Comparison of ENCODE assay signal across 8 cellular contexts in genomic region chr17:2749784-2750181, GRCh38. TPM values are rescaled to one million over a fixed set of nuclear protein-coding genes. Genes with fewer than 3 reads are reported as not detected.
A peak's percentile ranks its signal among the peaks of the same experiment; 100 is the strongest.
DNase-seq lines count a peak whose midpoint lies in the region; ATAC-seq, FAIRE-seq and TF ChIP-seq lines count a peak whose summit lies in the region.

No MANE protein-coding gene starts in this region.

- H4K20me1 ChIP-seq in neural cell (ENCODE audit: insufficient read depth): no peaks in the 10 kb centered on the region

- no peak overlapping the region for H3K4me3 Mint-ChIP-seq in activated T-helper 17 cell treated with anti-CD3 and anti-CD28 coated beads, Interleukin-2, amount 50 U/mL, for 72 hours

- DNase-seq in AG20443 (ENCODE audit: low spot score) (peak; percentile 96), RCC 7860 (ENCODE audit: low spot score) (peak; percentile 7), fibroblast of the conjunctiva (ENCODE audit: low read depth) (peak; percentile 16)
- DNase-seq in stimulated activated naive CD4-positive, alpha-beta T cell treated with Interleukin-2 at 50 U/mL for 16 hours (lab: John Stamatoyannopoulos, UW): peak; percentile 61

- H3K27ac ChIP-seq in HEK293 (ENCODE audit: extremely low read depth, low read depth, low read length): no peak overlapping the region
- no peak overlapping the region for H3K27ac ChIP-seq in neural cell (ENCODE audit: low read length)

- H3K27me3 Mint-ChIP-seq in activated T-helper 17 cell treated with anti-CD3 and anti-CD28 coated beads, Interleukin-2, amount 50 U/mL, for 72 hours: peaks cover 31% of the 10 kb centered on the region

- no peaks in the 10 kb centered on the region for H3K4me1 Mint-ChIP-seq in activated T-helper 17 cell treated with anti-CD3 and anti-CD28 coated beads, Interleukin-2, amount 50 U/mL, for 72 hours

- no peak for FAIRE-seq in RCC 7860 (lab: Jason Lieb, UNC)

- TF ChIP-seq EP300 in neural cell (conservative IDR thresholded peaks at IDR 0.05; ENCODE audit: poor library complexity, severe bottlenecking): no peak

- peak; percentile 99 for ATAC-seq in activated T-helper 17 cell treated with anti-CD3 and anti-CD28 coated beads, Interleukin-2, amount 50 U/mL, for 72 hours (replicated peaks)
- ATAC-seq in HG02884 (IDR thresholded peaks at IDR 0.05; ENCODE audit: unreplicated experiment): no peak

- H3K36me3 Mint-ChIP-seq in activated T-helper 17 cell treated with anti-CD3 and anti-CD28 coated beads, Interleukin-2, amount 50 U/mL, for 72 hours (ENCODE audit: low read depth): no peaks in the 10 kb centered on the region

- no peaks in the 10 kb centered on the region for H3K9me3 Mint-ChIP-seq in activated T-helper 17 cell treated with anti-CD3 and anti-CD28 coated beads, Interleukin-2, amount 50 U/mL, for 72 hours

- TF ChIP-seq CTCF in HEK293 (tag by site-specific recombination; IDR thresholded peaks at IDR 0.05) (peak; percentile 10; the same call in 1 of the 2 replicates), neural cell (IDR thresholded peaks at IDR 0.05; ENCODE audit: poor library complexity, severe bottlenecking) (no peak)

- H3F3A ChIP-seq in neural cell (ENCODE audit: insufficient read depth, low read length, poor library complexity, severe bottlenecking): no peaks in the 10 kb centered on the region

- H3K4me3 ChIP-seq in HEK293 (ENCODE audit: low read depth, low read length) (peak overlapping the region; percentile 32), neural cell (ENCODE audit: low read length) (peak overlapping the region; percentile 86)

- peaks cover 20% of the 10 kb centered on the region for H3K27me3 ChIP-seq in neural cell (ENCODE audit: insufficient read depth, low read depth, low read length)

- peak overlapping the region; percentile 83 for H3K9ac ChIP-seq in neural cell (ENCODE audit: low read length)

- TF ChIP-seq RAD21 in neural cell (conservative IDR thresholded peaks at IDR 0.05): no peak

- H3K36me3 ChIP-seq in HEK293 (ENCODE audit: control insufficient read depth in 2 of 2, insufficient read depth in 1 of 2, low read length in 2 of 2) (no peaks in the 10 kb centered on the region), neural cell (ENCODE audit: insufficient read depth, low read length) (no peaks in the 10 kb centered on the region)

- H3K9me3 ChIP-seq in HEK293 (ENCODE audit: control insufficient read depth, insufficient read depth, low read depth, low read length) (no peaks in the 10 kb centered on the region), neural cell (ENCODE audit: low read length) (no peaks in the 10 kb centered on the region)

- H2AFZ ChIP-seq in neural cell (ENCODE audit: low read depth, low read length): peak overlapping the region; percentile 65

- CTCF ChIA-PET in HEK293 (lab: Yijun Ruan, JAX): interaction anchor here (0.6 kb wide), 2 partner anchors 58 to 68 kb away, joined by 3 to 5 read pairs; no protein-coding TSS in a partner anchor

- peak overlapping the region; percentile 35 for H3K4me2 ChIP-seq in neural cell (ENCODE audit: low read length)

- no peaks in the 10 kb centered on the region for H3K9me2 ChIP-seq in neural cell (ENCODE audit: insufficient read depth, low read length)

- H3K79me2 ChIP-seq in neural cell (replicated peaks; ENCODE audit: insufficient read depth, low read length): no peaks in the 10 kb centered on the region

- H3K27ac Mint-ChIP-seq in activated T-helper 17 cell treated with anti-CD3 and anti-CD28 coated beads, Interleukin-2, amount 50 U/mL, for 72 hours: no peak overlapping the region

- H3K4me1 ChIP-seq in HEK293 (ENCODE audit: control insufficient read depth, insufficient read depth, low read length): no peaks in the 10 kb centered on the region; the same call in 1 of the 2 replicates

- POLR2A ChIA-PET in HEK293 (lab: Yijun Ruan, JAX): interaction anchor here (1.0 kb wide), 1 partner anchor 25 kb away, joined by 5 read pairs; no protein-coding TSS in a partner anchor

TF ChIP-seq in HEK293, 187 proteins besides CTCF, POLR2A, EP300 and RAD21 (continues in another document):
- TF ChIP-seq ZNF423 (tag by site-specific recombination; IDR thresholded peaks at IDR 0.05) (no peak), HOXD13 (CRISPR knock-in tag; IDR thresholded peaks at IDR 0.05; ENCODE audit: borderline replicate concordance) (0 out of 2 replicates have a peak, but pooled peaks have one; percentile 55), KLF16 (tag by site-specific recombination; IDR thresholded peaks at IDR 0.05) (peak; percentile 89), BCL11B (tag by site-specific recombination; IDR thresholded peaks at IDR 0.05; ENCODE audit: low read depth) (no peak), KLF1 (tag by site-specific recombination; IDR thresholded peaks at IDR 0.05) (peak; percentile 48; the same call in 1 of the 2 replicates), SALL2 (tag by site-specific recombination; IDR thresholded peaks at IDR 0.05; ENCODE audit: borderline replicate concordance) (no peak), ZSCAN4 (tag by site-specific recombination; IDR thresholded peaks at IDR 0.05) (no peak), GLI2 (tag by site-specific recombination; IDR thresholded peaks at IDR 0.05; ENCODE audit: borderline replicate concordance, low read depth) (no peak), ZNF560 (tag by site-specific recombination; IDR thresholded peaks at IDR 0.05; ENCODE audit: borderline replicate concordance) (no peak), SP2 (tag by site-specific recombination; IDR thresholded peaks at IDR 0.05) (peak; percentile 46), ZNF138 (tag by site-specific recombination; IDR thresholded peaks at IDR 0.05; ENCODE audit: borderline replicate concordance) (no peak), ZNF146 (tag by site-specific recombination; IDR thresholded peaks at IDR 0.05) (no peak), ZNF341 (tag by site-specific recombination; IDR thresholded peaks at IDR 0.05; ENCODE audit: low read depth) (peak; percentile 30; the same call in 1 of the 2 replicates), ZNF843 (tag by site-specific recombination; IDR thresholded peaks at IDR 0.05) (no peak), EGR2 (tag by site-specific recombination; IDR thresholded peaks at IDR 0.05; ENCODE audit: low read depth) (peak; percentile 49; the same call in 1 of the 2 replicates)

TF ChIP-seq in neural cell, 6 proteins besides CTCF, POLR2A, EP300 and RAD21:
- TF ChIP-seq, protein P1, sequence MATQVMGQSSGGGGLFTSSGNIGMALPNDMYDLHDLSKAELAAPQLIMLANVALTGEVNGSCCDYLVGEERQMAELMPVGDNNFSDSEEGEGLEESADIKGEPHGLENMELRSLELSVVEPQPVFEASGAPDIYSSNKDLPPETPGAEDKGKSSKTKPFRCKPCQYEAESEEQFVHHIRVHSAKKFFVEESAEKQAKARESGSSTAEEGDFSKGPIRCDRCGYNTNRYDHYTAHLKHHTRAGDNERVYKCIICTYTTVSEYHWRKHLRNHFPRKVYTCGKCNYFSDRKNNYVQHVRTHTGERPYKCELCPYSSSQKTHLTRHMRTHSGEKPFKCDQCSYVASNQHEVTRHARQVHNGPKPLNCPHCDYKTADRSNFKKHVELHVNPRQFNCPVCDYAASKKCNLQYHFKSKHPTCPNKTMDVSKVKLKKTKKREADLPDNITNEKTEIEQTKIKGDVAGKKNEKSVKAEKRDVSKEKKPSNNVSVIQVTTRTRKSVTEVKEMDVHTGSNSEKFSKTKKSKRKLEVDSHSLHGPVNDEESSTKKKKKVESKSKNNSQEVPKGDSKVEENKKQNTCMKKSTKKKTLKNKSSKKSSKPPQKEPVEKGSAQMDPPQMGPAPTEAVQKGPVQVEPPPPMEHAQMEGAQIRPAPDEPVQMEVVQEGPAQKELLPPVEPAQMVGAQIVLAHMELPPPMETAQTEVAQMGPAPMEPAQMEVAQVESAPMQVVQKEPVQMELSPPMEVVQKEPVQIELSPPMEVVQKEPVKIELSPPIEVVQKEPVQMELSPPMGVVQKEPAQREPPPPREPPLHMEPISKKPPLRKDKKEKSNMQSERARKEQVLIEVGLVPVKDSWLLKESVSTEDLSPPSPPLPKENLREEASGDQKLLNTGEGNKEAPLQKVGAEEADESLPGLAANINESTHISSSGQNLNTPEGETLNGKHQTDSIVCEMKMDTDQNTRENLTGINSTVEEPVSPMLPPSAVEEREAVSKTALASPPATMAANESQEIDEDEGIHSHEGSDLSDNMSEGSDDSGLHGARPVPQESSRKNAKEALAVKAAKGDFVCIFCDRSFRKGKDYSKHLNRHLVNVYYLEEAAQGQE (IDR thresholded peaks at IDR 0.05; ENCODE audit: borderline replicate concordance): peak; percentile 94
- TF ChIP-seq MXI1 (conservative IDR thresholded peaks at IDR 0.05; ENCODE audit: poor library complexity, severe bottlenecking) (no peak), TAF1 (IDR thresholded peaks at IDR 0.05; ENCODE audit: low read depth) (peak; percentile 44), SMC3 (conservative IDR thresholded peaks at IDR 0.05; ENCODE audit: poor library complexity) (no peak), EZH2 (IDR thresholded peaks at IDR 0.05; ENCODE audit: borderline replicate concordance, insufficient read depth, low read length, poor library complexity, severe bottlenecking) (no peak), POLR2AphosphoS5 (IDR thresholded peaks at IDR 0.05) (no peak)
TF ChIP-seq in neural cell: peak in this region for 2.

RNA-seq across cellular contexts. Expression of gene CCDC92B, which starts 0.3 kb away (rescaled TPM):
- total RNA-seq in activated T-helper 17 cell treated with anti-CD3 and anti-CD28 coated beads, Interleukin-2, amount 50 U/mL, for 72 hours: under 1 TPM in 1 of 2 donors, not detected in 1; 0.11 TPM
- 0.32 and 1.2 TPM in 2 replicates for polyA plus RNA-seq in neural cell
- polyA minus RNA-seq in neural cell: 1.7 and 2.4 TPM in 2 replicates

RNA-seq across cellular contexts. Expression of gene CLUH, which starts 38.2 kb away (rescaled TPM):
- total RNA-seq in activated T-helper 17 cell treated with anti-CD3 and anti-CD28 coated beads, Interleukin-2, amount 50 U/mL, for 72 hours: 100 to 1,000 TPM in 1 of 2 donors, 10 to 100 TPM in 1; 49.5 to 122 TPM
- polyA plus RNA-seq in neural cell: 18.6 and 47.5 TPM in 2 replicates
- polyA minus RNA-seq in neural cell: 31.8 and 44.8 TPM in 2 replicates

RNA-seq across cellular contexts. Expression of gene RAP1GAP2, which starts 46.5 kb away (rescaled TPM):
- 1 to 10 TPM in 1 of 2 donors, under 1 TPM in 1; 0.77 to 1.6 TPM for total RNA-seq in activated T-helper 17 cell treated with anti-CD3 and anti-CD28 coated beads, Interleukin-2, amount 50 U/mL, for 72 hours
- polyA plus RNA-seq in neural cell: 14.8 and 20.1 TPM in 2 replicates
- 21.4 and 24.3 TPM in 2 replicates for polyA minus RNA-seq in neural cell

Comparison
In these comparisons a context has a peak if more than half of its experiments do, and no peak if none do; other contexts are left out.
1. DNase-seq: peak in every context shown above with its lines; median percentile 96 in AG20443; 61 in stimulated activated naive CD4-positive, alpha-beta T cell treated with Interleukin-2 at 50 U/mL for 16 hours; 16 in fibroblast of the conjunctiva; 7 in RCC 7860.